In genomic region chr17:28725166-28725659, GRCh38 we compare ENCODE assay signal across 8 cellular contexts. TPM values are rescaled to one million over a fixed set of nuclear protein-coding genes. Genes with fewer than 3 reads are reported as not detected.
DNase-seq lines count a peak whose midpoint lies in the region; ATAC-seq lines count a peak whose summit lies in the region.

No MANE protein-coding gene starts in this region.

- H3K4me3 Mint-ChIP-seq in T-helper 1 cell treated with Interleukin-12 subunit alpha and Interleukin-12 subunit beta and Interleukin-4 antibody, amounts not matched to agents 30 μg/mL and 1 μg/mL, for 36 hours: peak overlapping the region; percentile 83
- H3K4me3 Mint-ChIP-seq in activated T-helper 2 cell treated with anti-CD3 and anti-CD28 coated beads, Interferon-gamma antibody, Interleukin-2, Interleukin-4, amounts not matched to agents 10 μg/mL and 5 μg/mL and 100 μg/mL, durations not matched to agents 14 hours and 24 hours and 36 hours (ENCODE audit: low read depth): peak overlapping the region; percentile 90
- peak overlapping the region; percentile 99 for H3K4me3 Mint-ChIP-seq in stimulated activated effector memory CD8-positive, alpha-beta T cell treated with anti-CD3 and anti-CD28 coated beads, Interleukin-12 subunit alpha, Interleukin-12 subunit beta, amount 100 ng/mL, for 72 hours

- H3K9me3 ChIP-seq in iPS-15b (ENCODE audit: control insufficient read depth, insufficient read depth, low read length): no peaks in the 10 kb centered on the region

- H3K27me3 ChIP-seq in iPS-15b (ENCODE audit: control insufficient read depth, insufficient read depth, low read length): no peaks in the 10 kb centered on the region

- H3K9ac ChIP-seq in iPS-15b (ENCODE audit: low read depth, low read length): peak overlapping the region; percentile 91

- ATAC-seq in stimulated activated effector memory CD8-positive, alpha-beta T cell treated with anti-CD3 and anti-CD28 coated beads, Interleukin-12 subunit alpha, Interleukin-12 subunit beta, amount 100 ng/mL, for 72 hours: no peak

- peak overlapping the region; percentile 73 for H3K27ac Mint-ChIP-seq in T-helper 1 cell treated with Interleukin-12 subunit alpha and Interleukin-12 subunit beta and Interleukin-4 antibody, amounts not matched to agents 30 μg/mL and 1 μg/mL, for 36 hours
- H3K27ac Mint-ChIP-seq in activated T-helper 2 cell treated with anti-CD3 and anti-CD28 coated beads, Interferon-gamma antibody, Interleukin-2, Interleukin-4, amounts not matched to agents 10 μg/mL and 5 μg/mL and 100 μg/mL, durations not matched to agents 14 hours and 24 hours and 36 hours: peak overlapping the region; percentile 90
- peak overlapping the region; percentile 100 for H3K27ac Mint-ChIP-seq in stimulated activated effector memory CD8-positive, alpha-beta T cell treated with anti-CD3 and anti-CD28 coated beads, Interleukin-12 subunit alpha, Interleukin-12 subunit beta, amount 100 ng/mL, for 72 hours

- DNase-seq in T-helper 1 cell: no peak
- DNase-seq in NCI-H146 treated with DMSO at 0.1 percent for 48 hours (lab: John Stamatoyannopoulos, UW; ENCODE audit: unreplicated experiment): peak; percentile 36
- no peak for DNase-seq in activated T-helper 2 cell treated with anti-CD3 and anti-CD28 coated beads, Interferon-gamma antibody, Interleukin-2, Interleukin-4, amounts not matched to agents 10 μg/mL and 5 μg/mL and 100 μg/mL, durations not matched to agents 14 hours and 24 hours and 36 hours (ENCODE audit: low spot score)
- no peak for DNase-seq in stimulated activated effector memory CD8-positive, alpha-beta T cell treated with anti-CD3 and anti-CD28 coated beads, Interleukin-12 subunit alpha, Interleukin-12 subunit beta, amount 100 ng/mL, for 72 hours (ENCODE audit: low spot score in 2 of 2)
- DNase-seq in hypothalamus (lab: John Stamatoyannopoulos, UW): no peak
- DNase-seq in activated effector memory CD4-positive, alpha-beta T cell treated with Interleukin-2 at 50 U/mL for 16 hours: no peak

- no peaks in the 10 kb centered on the region for H3K27me3 Mint-ChIP-seq in T-helper 1 cell treated with Interleukin-12 subunit alpha and Interleukin-12 subunit beta and Interleukin-4 antibody, amounts not matched to agents 30 μg/mL and 1 μg/mL, for 36 hours (ENCODE audit: low read depth)
- H3K27me3 Mint-ChIP-seq in activated T-helper 2 cell treated with anti-CD3 and anti-CD28 coated beads, Interferon-gamma antibody, Interleukin-2, Interleukin-4, amounts not matched to agents 10 μg/mL and 5 μg/mL and 100 μg/mL, durations not matched to agents 14 hours and 24 hours and 36 hours (ENCODE audit: low read depth): no peaks in the 10 kb centered on the region

- H3K36me3 Mint-ChIP-seq in T-helper 1 cell treated with Interleukin-12 subunit alpha and Interleukin-12 subunit beta and Interleukin-4 antibody, amounts not matched to agents 30 μg/mL and 1 μg/mL, for 36 hours (ENCODE audit: low read depth): peaks cover 41% of the 10 kb centered on the region
- H3K36me3 Mint-ChIP-seq in activated T-helper 2 cell treated with anti-CD3 and anti-CD28 coated beads, Interferon-gamma antibody, Interleukin-2, Interleukin-4, amounts not matched to agents 10 μg/mL and 5 μg/mL and 100 μg/mL, durations not matched to agents 14 hours and 24 hours and 36 hours (ENCODE audit: low read depth): peaks cover 55% of the 10 kb centered on the region
- H3K36me3 Mint-ChIP-seq in stimulated activated effector memory CD8-positive, alpha-beta T cell treated with anti-CD3 and anti-CD28 coated beads, Interleukin-12 subunit alpha, Interleukin-12 subunit beta, amount 100 ng/mL, for 72 hours: peaks cover 89% of the 10 kb centered on the region

- H3K36me3 ChIP-seq in iPS-15b (ENCODE audit: control insufficient read depth, insufficient read depth, low read length): peaks cover 42% of the 10 kb centered on the region

- no peaks in the 10 kb centered on the region for H3K9me3 Mint-ChIP-seq in T-helper 1 cell treated with Interleukin-12 subunit alpha and Interleukin-12 subunit beta and Interleukin-4 antibody, amounts not matched to agents 30 μg/mL and 1 μg/mL, for 36 hours
- H3K9me3 Mint-ChIP-seq in activated T-helper 2 cell treated with anti-CD3 and anti-CD28 coated beads, Interferon-gamma antibody, Interleukin-2, Interleukin-4, amounts not matched to agents 10 μg/mL and 5 μg/mL and 100 μg/mL, durations not matched to agents 14 hours and 24 hours and 36 hours: no peaks in the 10 kb centered on the region
- H3K9me3 Mint-ChIP-seq in stimulated activated effector memory CD8-positive, alpha-beta T cell treated with anti-CD3 and anti-CD28 coated beads, Interleukin-12 subunit alpha, Interleukin-12 subunit beta, amount 100 ng/mL, for 72 hours: no peaks in the 10 kb centered on the region

- H3K4me3 ChIP-seq in iPS-15b (ENCODE audit: low read depth, low read length): peak overlapping the region; percentile 58

- intact Hi-C loops in activated T-helper 2 cell treated with anti-CD3 and anti-CD28 coated beads, Interferon-gamma antibody, Interleukin-2, Interleukin-4, amounts not matched to agents 10 μg/mL and 5 μg/mL and 100 μg/mL, durations not matched to agents 14 hours and 24 hours and 36 hours (cut with micrococcal nuclease): loop anchor here (5.0 to 10.0 kb wide), 4 partner anchors 117 to 860 kb away; partner anchors contain the start of genes FAM222B and GIT1

- H3K4me1 ChIP-seq in iPS-15b (ENCODE audit: control insufficient read depth, insufficient read depth, low read length): peaks cover 9% of the 10 kb centered on the region

- peaks cover 54% of the 10 kb centered on the region for H3K4me1 Mint-ChIP-seq in T-helper 1 cell treated with Interleukin-12 subunit alpha and Interleukin-12 subunit beta and Interleukin-4 antibody, amounts not matched to agents 30 μg/mL and 1 μg/mL, for 36 hours (ENCODE audit: low read depth)
- H3K4me1 Mint-ChIP-seq in activated T-helper 2 cell treated with anti-CD3 and anti-CD28 coated beads, Interferon-gamma antibody, Interleukin-2, Interleukin-4, amounts not matched to agents 10 μg/mL and 5 μg/mL and 100 μg/mL, durations not matched to agents 14 hours and 24 hours and 36 hours (ENCODE audit: low read depth): peaks cover 53% of the 10 kb centered on the region
- H3K4me1 Mint-ChIP-seq in stimulated activated effector memory CD8-positive, alpha-beta T cell treated with anti-CD3 and anti-CD28 coated beads, Interleukin-12 subunit alpha, Interleukin-12 subunit beta, amount 100 ng/mL, for 72 hours: peaks cover 73% of the 10 kb centered on the region

RNA-seq across cellular contexts. Expression of gene TLCD1, which starts 0.8 kb away (rescaled TPM):
- total RNA-seq in activated T-helper 2 cell treated with anti-CD3 and anti-CD28 coated beads, Interferon-gamma antibody, Interleukin-2, Interleukin-4, amounts not matched to agents 10 μg/mL and 5 μg/mL and 100 μg/mL, durations not matched to agents 14 hours and 24 hours and 36 hours: 8.0 and 8.2 TPM in 2 replicates

RNA-seq across cellular contexts. Expression of gene NEK8, which starts 3.4 kb away (rescaled TPM):
- total RNA-seq in activated T-helper 2 cell treated with anti-CD3 and anti-CD28 coated beads, Interferon-gamma antibody, Interleukin-2, Interleukin-4, amounts not matched to agents 10 μg/mL and 5 μg/mL and 100 μg/mL, durations not matched to agents 14 hours and 24 hours and 36 hours: 3.6 and 4.2 TPM in 2 replicates

RNA-seq across cellular contexts. Expression of gene RPL23A, which starts 5.4 kb away (rescaled TPM):
- 1,712 and 1,733 TPM in 2 replicates for total RNA-seq in activated T-helper 2 cell treated with anti-CD3 and anti-CD28 coated beads, Interferon-gamma antibody, Interleukin-2, Interleukin-4, amounts not matched to agents 10 μg/mL and 5 μg/mL and 100 μg/mL, durations not matched to agents 14 hours and 24 hours and 36 hours

RNA-seq across cellular contexts. Expression of gene RAB34, which starts 7.5 kb away (rescaled TPM):
- 19.4 and 21.5 TPM in 2 replicates for total RNA-seq in activated T-helper 2 cell treated with anti-CD3 and anti-CD28 coated beads, Interferon-gamma antibody, Interleukin-2, Interleukin-4, amounts not matched to agents 10 μg/mL and 5 μg/mL and 100 μg/mL, durations not matched to agents 14 hours and 24 hours and 36 hours

RNA-seq across cellular contexts. Expression of gene PROCA1, which starts 13.5 kb away (rescaled TPM):
- 7.0 and 7.7 TPM in 2 replicates for total RNA-seq in activated T-helper 2 cell treated with anti-CD3 and anti-CD28 coated beads, Interferon-gamma antibody, Interleukin-2, Interleukin-4, amounts not matched to agents 10 μg/mL and 5 μg/mL and 100 μg/mL, durations not matched to agents 14 hours and 24 hours and 36 hours
